In the genomic region with DNA sequence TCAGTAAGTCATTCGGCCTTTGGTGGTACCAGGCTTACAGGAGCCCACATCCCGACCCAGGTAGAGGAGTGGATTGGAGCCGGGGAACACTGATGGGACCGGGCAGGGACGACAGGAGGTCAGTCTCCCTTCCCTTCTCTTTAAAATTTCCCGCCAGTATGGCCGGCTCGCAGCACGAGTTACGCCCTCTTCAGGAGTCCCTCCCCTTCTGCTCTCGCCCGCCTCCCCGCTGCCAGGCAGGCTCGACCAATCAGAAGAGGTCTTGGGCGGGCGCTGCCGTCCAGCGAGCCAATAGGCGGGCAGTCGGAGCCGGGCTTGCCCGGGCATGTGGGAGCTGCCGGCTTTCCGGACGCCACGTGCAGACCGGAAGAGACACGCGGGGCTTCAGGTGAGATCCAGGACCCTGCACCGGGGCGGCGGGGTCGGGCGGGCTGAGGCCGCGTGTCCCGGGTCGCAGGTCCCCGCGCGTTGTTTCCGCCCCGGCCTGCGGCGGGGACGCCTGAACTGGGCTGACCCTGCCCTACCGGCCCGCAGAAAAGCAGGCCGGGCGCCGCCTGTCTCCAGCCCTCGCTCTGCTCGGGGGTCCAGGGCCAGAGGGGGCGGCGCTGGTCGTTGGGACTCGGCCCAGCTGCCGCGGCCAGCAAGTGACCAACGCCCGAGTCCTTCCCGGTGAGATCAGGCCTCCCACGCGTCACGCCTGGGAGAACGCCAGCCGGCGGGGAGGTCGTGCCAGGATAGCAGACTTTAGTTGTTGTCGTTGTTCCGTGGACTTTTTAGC, we compare ENCODE assay signal across 1 cellular context.
TF ChIP-seq lines count a peak whose summit lies in the region.

A gene with protein sequence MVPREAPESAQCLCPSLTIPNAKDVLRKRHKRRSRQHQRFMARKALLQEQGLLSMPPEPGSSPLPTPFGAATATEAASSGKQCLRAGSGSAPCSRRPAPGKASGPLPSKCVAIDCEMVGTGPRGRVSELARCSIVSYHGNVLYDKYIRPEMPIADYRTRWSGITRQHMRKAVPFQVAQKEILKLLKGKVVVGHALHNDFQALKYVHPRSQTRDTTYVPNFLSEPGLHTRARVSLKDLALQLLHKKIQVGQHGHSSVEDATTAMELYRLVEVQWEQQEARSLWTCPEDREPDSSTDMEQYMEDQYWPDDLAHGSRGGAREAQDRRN (plus strand): TSS at position 346 of the 778 bp plus-strand sequence. CDS start 4,870 bp downstream, outside the sequence.

TF ChIP-seq in K562, 482 proteins besides CTCF, POLR2A, EP300 and RAD21 (continued from another document and continues in another):
- TF ChIP-seq, protein P1, sequence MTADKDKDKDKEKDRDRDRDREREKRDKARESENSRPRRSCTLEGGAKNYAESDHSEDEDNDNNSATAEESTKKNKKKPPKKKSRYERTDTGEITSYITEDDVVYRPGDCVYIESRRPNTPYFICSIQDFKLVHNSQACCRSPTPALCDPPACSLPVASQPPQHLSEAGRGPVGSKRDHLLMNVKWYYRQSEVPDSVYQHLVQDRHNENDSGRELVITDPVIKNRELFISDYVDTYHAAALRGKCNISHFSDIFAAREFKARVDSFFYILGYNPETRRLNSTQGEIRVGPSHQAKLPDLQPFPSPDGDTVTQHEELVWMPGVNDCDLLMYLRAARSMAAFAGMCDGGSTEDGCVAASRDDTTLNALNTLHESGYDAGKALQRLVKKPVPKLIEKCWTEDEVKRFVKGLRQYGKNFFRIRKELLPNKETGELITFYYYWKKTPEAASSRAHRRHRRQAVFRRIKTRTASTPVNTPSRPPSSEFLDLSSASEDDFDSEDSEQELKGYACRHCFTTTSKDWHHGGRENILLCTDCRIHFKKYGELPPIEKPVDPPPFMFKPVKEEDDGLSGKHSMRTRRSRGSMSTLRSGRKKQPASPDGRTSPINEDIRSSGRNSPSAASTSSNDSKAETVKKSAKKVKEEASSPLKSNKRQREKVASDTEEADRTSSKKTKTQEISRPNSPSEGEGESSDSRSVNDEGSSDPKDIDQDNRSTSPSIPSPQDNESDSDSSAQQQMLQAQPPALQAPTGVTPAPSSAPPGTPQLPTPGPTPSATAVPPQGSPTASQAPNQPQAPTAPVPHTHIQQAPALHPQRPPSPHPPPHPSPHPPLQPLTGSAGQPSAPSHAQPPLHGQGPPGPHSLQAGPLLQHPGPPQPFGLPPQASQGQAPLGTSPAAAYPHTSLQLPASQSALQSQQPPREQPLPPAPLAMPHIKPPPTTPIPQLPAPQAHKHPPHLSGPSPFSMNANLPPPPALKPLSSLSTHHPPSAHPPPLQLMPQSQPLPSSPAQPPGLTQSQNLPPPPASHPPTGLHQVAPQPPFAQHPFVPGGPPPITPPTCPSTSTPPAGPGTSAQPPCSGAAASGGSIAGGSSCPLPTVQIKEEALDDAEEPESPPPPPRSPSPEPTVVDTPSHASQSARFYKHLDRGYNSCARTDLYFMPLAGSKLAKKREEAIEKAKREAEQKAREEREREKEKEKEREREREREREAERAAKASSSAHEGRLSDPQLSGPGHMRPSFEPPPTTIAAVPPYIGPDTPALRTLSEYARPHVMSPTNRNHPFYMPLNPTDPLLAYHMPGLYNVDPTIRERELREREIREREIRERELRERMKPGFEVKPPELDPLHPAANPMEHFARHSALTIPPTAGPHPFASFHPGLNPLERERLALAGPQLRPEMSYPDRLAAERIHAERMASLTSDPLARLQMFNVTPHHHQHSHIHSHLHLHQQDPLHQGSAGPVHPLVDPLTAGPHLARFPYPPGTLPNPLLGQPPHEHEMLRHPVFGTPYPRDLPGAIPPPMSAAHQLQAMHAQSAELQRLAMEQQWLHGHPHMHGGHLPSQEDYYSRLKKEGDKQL (CRISPR knock-in tag; IDR thresholded peaks at IDR 0.05; ENCODE audit: borderline replicate concordance): no peak
- TF ChIP-seq ZKSCAN3 (CRISPR knock-in tag; IDR thresholded peaks at IDR 0.05) (no peak), POLR2AphosphoS5 (IDR thresholded peaks at IDR 0.05; ENCODE audit: control insufficient read depth, insufficient read depth, low read depth, low read length) (peak; percentile 66), CREB1 (IDR thresholded peaks at IDR 0.05) (peak; percentile 18; the same call in 1 of the 2 replicates), CREB1 (CRISPR knock-in tag; IDR thresholded peaks at IDR 0.05) (peak; percentile 32; the same call in 1 of the 2 replicates), SP1 (CRISPR knock-in tag; IDR thresholded peaks at IDR 0.05) (peak; percentile 82), ZNF239 (CRISPR knock-in tag; IDR thresholded peaks at IDR 0.05) (no peak), ZNF263 (CRISPR knock-in tag; IDR thresholded peaks at IDR 0.05; ENCODE audit: borderline replicate concordance) (no peak), KAT2B (IDR thresholded peaks at IDR 0.05; ENCODE audit: low read depth, low read length) (no peak), NR3C1 (CRISPR knock-in tag; IDR thresholded peaks at IDR 0.05) (peak; percentile 80; the same call in 1 of the 2 replicates), ZFP36 (IDR thresholded peaks at IDR 0.05; ENCODE audit: low read depth, low read length, partially characterized antibody) (no peak), SLC30A9 (CRISPR knock-in tag; IDR thresholded peaks at IDR 0.05) (no peak), SMARCB1 (IDR thresholded peaks at IDR 0.05; ENCODE audit: insufficient read length, low read depth) (no peak), ZZZ3 (IDR thresholded peaks at IDR 0.05) (0 out of 2 replicates have a peak, but pooled peaks have one; percentile 23), ZBTB8A (IDR thresholded peaks at IDR 0.05; ENCODE audit: partially characterized antibody) (no peak), LARP7 (IDR thresholded peaks at IDR 0.05) (no peak), ZKSCAN8 (CRISPR knock-in tag; IDR thresholded peaks at IDR 0.05) (no peak), ZNF707 (CRISPR knock-in tag; conservative IDR thresholded peaks at IDR 0.05) (no peak), BRD9 (IDR thresholded peaks at IDR 0.05; ENCODE audit: low read depth, partially characterized antibody) (no peak), ADNP (tag; IDR thresholded peaks at IDR 0.05) (no peak), DDX20 (tag; IDR thresholded peaks at IDR 0.05; ENCODE audit: low read depth) (no peak), SIRT6 (IDR thresholded peaks at IDR 0.05; ENCODE audit: low read depth, low read length) (no peak), LCOR (CRISPR knock-in tag; IDR thresholded peaks at IDR 0.05) (peak; percentile 16; the same call in 1 of the 2 replicates)
- TF ChIP-seq, protein P2, sequence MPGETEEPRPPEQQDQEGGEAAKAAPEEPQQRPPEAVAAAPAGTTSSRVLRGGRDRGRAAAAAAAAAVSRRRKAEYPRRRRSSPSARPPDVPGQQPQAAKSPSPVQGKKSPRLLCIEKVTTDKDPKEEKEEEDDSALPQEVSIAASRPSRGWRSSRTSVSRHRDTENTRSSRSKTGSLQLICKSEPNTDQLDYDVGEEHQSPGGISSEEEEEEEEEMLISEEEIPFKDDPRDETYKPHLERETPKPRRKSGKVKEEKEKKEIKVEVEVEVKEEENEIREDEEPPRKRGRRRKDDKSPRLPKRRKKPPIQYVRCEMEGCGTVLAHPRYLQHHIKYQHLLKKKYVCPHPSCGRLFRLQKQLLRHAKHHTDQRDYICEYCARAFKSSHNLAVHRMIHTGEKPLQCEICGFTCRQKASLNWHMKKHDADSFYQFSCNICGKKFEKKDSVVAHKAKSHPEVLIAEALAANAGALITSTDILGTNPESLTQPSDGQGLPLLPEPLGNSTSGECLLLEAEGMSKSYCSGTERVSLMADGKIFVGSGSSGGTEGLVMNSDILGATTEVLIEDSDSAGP (CRISPR knock-in tag; IDR thresholded peaks at IDR 0.05): peak; percentile 55; the same call in 1 of the 2 replicates
- TF ChIP-seq, protein P3, sequence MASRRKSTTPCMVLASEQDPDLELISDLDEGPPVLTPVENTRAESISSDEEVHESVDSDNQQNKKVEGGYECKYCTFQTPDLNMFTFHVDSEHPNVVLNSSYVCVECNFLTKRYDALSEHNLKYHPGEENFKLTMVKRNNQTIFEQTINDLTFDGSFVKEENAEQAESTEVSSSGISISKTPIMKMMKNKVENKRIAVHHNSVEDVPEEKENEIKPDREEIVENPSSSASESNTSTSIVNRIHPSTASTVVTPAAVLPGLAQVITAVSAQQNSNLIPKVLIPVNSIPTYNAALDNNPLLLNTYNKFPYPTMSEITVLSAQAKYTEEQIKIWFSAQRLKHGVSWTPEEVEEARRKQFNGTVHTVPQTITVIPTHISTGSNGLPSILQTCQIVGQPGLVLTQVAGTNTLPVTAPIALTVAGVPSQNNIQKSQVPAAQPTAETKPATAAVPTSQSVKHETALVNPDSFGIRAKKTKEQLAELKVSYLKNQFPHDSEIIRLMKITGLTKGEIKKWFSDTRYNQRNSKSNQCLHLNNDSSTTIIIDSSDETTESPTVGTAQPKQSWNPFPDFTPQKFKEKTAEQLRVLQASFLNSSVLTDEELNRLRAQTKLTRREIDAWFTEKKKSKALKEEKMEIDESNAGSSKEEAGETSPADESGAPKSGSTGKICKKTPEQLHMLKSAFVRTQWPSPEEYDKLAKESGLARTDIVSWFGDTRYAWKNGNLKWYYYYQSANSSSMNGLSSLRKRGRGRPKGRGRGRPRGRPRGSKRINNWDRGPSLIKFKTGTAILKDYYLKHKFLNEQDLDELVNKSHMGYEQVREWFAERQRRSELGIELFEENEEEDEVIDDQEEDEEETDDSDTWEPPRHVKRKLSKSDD (conservative IDR thresholded peaks at IDR 0.05; ENCODE audit: low read length): no peak
- TF ChIP-seq, protein P4, sequence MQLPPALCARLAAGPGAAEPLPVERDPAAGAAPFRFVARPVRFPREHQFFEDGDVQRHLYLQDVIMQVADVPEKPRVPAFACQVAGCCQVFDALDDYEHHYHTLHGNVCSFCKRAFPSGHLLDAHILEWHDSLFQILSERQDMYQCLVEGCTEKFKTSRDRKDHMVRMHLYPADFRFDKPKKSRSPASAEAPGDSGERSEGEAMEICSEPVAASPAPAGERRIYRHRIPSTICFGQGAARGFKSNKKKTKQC (CRISPR knock-in tag; IDR thresholded peaks at IDR 0.05): peak; percentile 95
- TF ChIP-seq, protein P5, sequence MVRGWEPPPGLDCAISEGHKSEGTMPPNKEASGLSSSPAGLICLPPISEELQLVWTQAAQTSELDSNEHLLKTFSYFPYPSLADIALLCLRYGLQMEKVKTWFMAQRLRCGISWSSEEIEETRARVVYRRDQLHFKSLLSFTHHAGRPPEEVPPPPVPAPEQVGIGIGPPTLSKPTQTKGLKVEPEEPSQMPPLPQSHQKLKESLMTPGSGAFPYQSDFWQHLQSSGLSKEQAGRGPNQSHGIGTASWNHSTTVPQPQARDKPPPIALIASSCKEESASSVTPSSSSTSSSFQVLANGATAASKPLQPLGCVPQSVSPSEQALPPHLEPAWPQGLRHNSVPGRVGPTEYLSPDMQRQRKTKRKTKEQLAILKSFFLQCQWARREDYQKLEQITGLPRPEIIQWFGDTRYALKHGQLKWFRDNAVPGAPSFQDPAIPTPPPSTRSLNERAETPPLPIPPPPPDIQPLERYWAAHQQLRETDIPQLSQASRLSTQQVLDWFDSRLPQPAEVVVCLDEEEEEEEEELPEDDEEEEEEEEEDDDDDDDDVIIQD (CRISPR knock-in tag; IDR thresholded peaks at IDR 0.05): no peak
- TF ChIP-seq, protein P6, sequence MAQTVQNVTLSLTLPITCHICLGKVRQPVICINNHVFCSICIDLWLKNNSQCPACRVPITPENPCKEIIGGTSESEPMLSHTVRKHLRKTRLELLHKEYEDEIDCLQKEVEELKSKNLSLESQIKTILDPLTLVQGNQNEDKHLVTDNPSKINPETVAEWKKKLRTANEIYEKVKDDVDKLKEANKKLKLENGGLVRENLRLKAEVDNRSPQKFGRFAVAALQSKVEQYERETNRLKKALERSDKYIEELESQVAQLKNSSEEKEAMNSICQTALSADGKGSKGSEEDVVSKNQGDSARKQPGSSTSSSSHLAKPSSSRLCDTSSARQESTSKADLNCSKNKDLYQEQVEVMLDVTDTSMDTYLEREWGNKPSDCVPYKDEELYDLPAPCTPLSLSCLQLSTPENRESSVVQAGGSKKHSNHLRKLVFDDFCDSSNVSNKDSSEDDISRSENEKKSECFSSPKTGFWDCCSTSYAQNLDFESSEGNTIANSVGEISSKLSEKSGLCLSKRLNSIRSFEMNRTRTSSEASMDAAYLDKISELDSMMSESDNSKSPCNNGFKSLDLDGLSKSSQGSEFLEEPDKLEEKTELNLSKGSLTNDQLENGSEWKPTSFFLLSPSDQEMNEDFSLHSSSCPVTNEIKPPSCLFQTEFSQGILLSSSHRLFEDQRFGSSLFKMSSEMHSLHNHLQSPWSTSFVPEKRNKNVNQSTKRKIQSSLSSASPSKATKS (CRISPR knock-in tag; IDR thresholded peaks at IDR 0.05): no peak
- TF ChIP-seq, protein P7, sequence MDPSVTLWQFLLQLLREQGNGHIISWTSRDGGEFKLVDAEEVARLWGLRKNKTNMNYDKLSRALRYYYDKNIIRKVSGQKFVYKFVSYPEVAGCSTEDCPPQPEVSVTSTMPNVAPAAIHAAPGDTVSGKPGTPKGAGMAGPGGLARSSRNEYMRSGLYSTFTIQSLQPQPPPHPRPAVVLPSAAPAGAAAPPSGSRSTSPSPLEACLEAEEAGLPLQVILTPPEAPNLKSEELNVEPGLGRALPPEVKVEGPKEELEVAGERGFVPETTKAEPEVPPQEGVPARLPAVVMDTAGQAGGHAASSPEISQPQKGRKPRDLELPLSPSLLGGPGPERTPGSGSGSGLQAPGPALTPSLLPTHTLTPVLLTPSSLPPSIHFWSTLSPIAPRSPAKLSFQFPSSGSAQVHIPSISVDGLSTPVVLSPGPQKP (CRISPR knock-in tag; IDR thresholded peaks at IDR 0.05): no peak
- TF ChIP-seq, protein P8, sequence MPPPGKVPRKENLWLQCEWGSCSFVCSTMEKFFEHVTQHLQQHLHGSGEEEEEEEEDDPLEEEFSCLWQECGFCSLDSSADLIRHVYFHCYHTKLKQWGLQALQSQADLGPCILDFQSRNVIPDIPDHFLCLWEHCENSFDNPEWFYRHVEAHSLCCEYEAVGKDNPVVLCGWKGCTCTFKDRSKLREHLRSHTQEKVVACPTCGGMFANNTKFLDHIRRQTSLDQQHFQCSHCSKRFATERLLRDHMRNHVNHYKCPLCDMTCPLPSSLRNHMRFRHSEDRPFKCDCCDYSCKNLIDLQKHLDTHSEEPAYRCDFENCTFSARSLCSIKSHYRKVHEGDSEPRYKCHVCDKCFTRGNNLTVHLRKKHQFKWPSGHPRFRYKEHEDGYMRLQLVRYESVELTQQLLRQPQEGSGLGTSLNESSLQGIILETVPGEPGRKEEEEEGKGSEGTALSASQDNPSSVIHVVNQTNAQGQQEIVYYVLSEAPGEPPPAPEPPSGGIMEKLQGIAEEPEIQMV (tag; conservative IDR thresholded peaks at IDR 0.05; ENCODE audit: low read depth): no peak
- TF ChIP-seq, protein P9, sequence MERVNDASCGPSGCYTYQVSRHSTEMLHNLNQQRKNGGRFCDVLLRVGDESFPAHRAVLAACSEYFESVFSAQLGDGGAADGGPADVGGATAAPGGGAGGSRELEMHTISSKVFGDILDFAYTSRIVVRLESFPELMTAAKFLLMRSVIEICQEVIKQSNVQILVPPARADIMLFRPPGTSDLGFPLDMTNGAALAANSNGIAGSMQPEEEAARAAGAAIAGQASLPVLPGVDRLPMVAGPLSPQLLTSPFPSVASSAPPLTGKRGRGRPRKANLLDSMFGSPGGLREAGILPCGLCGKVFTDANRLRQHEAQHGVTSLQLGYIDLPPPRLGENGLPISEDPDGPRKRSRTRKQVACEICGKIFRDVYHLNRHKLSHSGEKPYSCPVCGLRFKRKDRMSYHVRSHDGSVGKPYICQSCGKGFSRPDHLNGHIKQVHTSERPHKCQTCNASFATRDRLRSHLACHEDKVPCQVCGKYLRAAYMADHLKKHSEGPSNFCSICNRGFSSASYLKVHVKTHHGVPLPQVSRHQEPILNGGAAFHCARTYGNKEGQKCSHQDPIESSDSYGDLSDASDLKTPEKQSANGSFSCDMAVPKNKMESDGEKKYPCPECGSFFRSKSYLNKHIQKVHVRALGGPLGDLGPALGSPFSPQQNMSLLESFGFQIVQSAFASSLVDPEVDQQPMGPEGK (CRISPR knock-in tag; IDR thresholded peaks at IDR 0.05; ENCODE audit: borderline replicate concordance): no peak
- TF ChIP-seq, protein P10, sequence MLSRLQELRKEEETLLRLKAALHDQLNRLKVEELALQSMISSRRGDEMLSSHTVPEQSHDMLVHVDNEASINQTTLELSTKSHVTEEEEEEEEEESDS (CRISPR knock-in tag; IDR thresholded peaks at IDR 0.05): no peak
